In the genomic region with DNA sequence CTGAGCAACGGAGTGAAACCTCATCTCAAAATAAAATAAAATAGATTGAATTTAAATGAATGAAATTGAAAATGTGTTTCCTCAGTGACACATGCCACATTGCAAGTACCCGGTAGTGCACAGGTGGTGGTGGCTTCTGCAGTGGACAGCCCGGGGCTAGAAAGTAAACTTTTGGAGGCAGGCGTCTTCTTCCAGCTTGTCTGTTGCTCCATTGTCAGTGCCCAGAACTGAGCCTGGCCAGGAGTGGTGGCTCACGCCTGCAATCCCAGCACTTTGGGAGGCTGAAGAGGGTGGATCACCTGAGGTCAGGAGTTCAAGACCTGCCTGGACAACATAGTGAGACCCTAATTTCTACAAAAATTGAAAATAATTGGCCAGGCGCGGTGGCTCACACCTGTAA, we compare ENCODE assay signal across 7 cellular contexts. TPM values are rescaled to one million over a fixed set of nuclear protein-coding genes. Genes with fewer than 3 reads are reported as not detected.
"Had no signal": no experiment of that assay in that cellular context is flagged by ENCODE, and none has a peak within 500 bp of the region (broad histone marks: within the 10 kb centered on the region; RNA-seq: fewer than 3 reads in every experiment).

No MANE protein-coding gene starts in this region.

- ATAC-seq: GM12878 had no signal

- H3K4me3 ChIP-seq: GM12878 had no signal

- DNase-seq: GDM1, GF-D8 had no signal

- FAIRE-seq: GM12878, GM12891, GM12892, GM18507, GM19239 had no signal

RNA-seq across cellular contexts. Expression of gene IZUMO2, which starts 46.0 kb away (rescaled TPM):
- total RNA-seq: GM12878 had no signal
- polyA plus RNA-seq: GM12878 had no signal
